ENCODE assay signal across 18 cellular contexts in the genomic region with DNA sequence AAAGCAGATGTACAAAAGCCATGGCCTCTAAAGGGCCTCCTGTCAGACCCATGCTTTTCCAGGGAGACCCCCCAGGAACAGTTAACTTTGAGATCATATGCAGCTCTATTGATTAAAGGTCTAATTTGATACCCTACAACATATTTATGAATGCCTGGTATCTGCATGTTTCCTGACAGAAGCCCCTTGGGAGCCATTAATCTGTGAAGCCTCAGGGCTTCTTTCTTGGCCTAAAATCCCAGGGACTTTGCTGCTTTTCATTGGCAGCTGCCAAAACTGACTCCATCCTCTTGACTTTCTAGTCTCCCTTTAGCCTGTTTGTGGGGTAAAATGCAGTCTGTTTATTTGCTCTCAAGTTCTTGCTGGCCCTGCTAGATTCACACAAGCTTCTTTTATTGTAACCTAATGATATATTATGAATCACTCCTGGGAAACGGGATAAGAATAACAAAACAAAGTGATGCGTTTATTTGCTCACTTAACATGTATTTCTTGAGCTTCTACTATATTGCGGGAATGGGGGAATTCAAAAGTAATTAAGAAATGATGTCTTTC.
DNase-seq lines count a peak whose midpoint lies in the region; ATAC-seq and TF ChIP-seq lines count a peak whose summit lies in the region.
"Had no signal": no experiment of that assay in that cellular context is flagged by ENCODE, and none has a peak within 500 bp of the region (broad histone marks: within the 10 kb centered on the region; RNA-seq: fewer than 3 reads in every experiment).

No MANE protein-coding gene starts in this region.

- no peak for ATAC-seq in HG03159 (IDR thresholded peaks at IDR 0.05; ENCODE audit: unreplicated experiment)
- ATAC-seq: activated CD8-positive, alpha-beta memory T cell treated with anti-CD3 and anti-CD28 coated beads, Interleukin-2, amount 10 ng/mL, durations not matched to agents 7 days and 5 days; GM12878; left colon; psoas muscle had no signal

- DNase-seq in HT1080 (ENCODE audit: low read depth) = peak; percentile 60
- peak; percentile 65 for DNase-seq in NCI-H69 (lab: John Stamatoyannopoulos, UW)
- DNase-seq in epithelial cell of esophagus (ENCODE audit: low read depth) = peak; percentile 37
- DNase-seq in renal cortical epithelial cell (ENCODE audit: low read depth) = peak; percentile 63
- DNase-seq in SIG-M5 (lab: John Stamatoyannopoulos, UW) = no peak
- no peak for DNase-seq in activated effector memory CD4-positive, alpha-beta T cell treated with anti-CD3 and anti-CD28 coated beads, Interleukin-2, amount 50 U/mL, for 16 hours
- DNase-seq: activated CD8-positive, alpha-beta memory T cell treated with anti-CD3 and anti-CD28 coated beads, Interleukin-2, amount 10 ng/mL, durations not matched to agents 7 days and 5 days; effector memory CD4-positive, alpha-beta T cell; GDM1; HFFc6; left colon; midbrain; NCI-H146; psoas muscle; SHP77 treated with DMSO at 0.1 percent for 48 hours had no signal

- no peak for TF ChIP-seq CTCF in epithelial cell of esophagus (IDR thresholded peaks at IDR 0.05; ENCODE audit: insufficient read depth, low read depth, low read length, missing control alignments)

- no peak overlapping the region for H3K4me3 ChIP-seq in epithelial cell of esophagus (ENCODE audit: low read length)
- H3K4me3 ChIP-seq: GM12878, neural progenitor cell, psoas muscle had no signal

Comparison
In these comparisons a context has a peak if more than half of its experiments do, and no peak if none do; other contexts are left out.
1. DNase-seq: peak in HT1080 (single experiment), NCI-H69 (single experiment), epithelial cell of esophagus (single experiment) and renal cortical epithelial cell (single experiment); none in SIG-M5 (single experiment) and activated effector memory CD4-positive, alpha-beta T cell treated with anti-CD3 and anti-CD28 coated beads, Interleukin-2, amount 50 U/mL, for 16 hours (single experiment).